1 cellular context compared by ENCODE assay signal in the genomic region with DNA sequence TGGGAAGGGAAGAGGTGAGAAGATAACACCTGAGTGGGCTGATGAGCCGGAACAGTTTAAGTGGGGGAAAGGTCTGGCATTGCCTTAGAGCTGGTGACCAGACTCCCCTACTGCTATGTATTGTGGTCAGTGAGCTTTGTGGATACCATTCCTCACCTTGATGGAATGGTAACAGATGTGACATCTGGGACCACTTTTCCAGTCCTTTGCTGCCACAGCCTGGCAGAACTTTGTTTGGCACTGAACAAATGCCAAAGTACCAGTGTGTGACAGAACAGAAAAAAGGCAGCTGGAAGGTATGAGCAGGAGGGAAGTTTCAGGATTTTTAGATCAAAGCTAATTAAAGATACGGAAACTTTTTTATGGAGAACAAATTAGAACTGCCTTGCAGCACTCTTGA.
TF ChIP-seq lines count a peak whose summit lies in the region.

No MANE protein-coding gene starts in this region.

TF ChIP-seq in Ishikawa, 13 proteins besides CTCF, POLR2A, EP300 and RAD21:
- TF ChIP-seq NFIC (IDR thresholded peaks at IDR 0.05) (no peak), EGR1 (IDR thresholded peaks at IDR 0.05) (no peak), CEBPB (IDR thresholded peaks at IDR 0.05) (no peak)
